ENCODE assay signal across 8 cellular contexts in genomic region chr3:25782938-25783660, GRCh38. TPM values are rescaled to one million over a fixed set of nuclear protein-coding genes. Genes with fewer than 3 reads are reported as not detected.
DNase-seq lines count a peak whose midpoint lies in the region; ATAC-seq and TF ChIP-seq lines count a peak whose summit lies in the region.

Gene NGLY1 (minus strand): TSS chr3:25783443. CDS start chr3:25783390, 53 bp downstream.

- H3K27ac ChIP-seq in Panc1 (ENCODE audit: low read length), result peak within 1 kb of the TSS; percentile 75
- peak within 1 kb of the TSS; percentile 44 for H3K27ac ChIP-seq in muscle layer of duodenum (ENCODE audit: low read length)

- H3K27me3 ChIP-seq in Caco-2 (replicated peaks; ENCODE audit: control insufficient read depth, insufficient read depth, low read length), result no peaks in the 10 kb centered on the region
- H3K27me3 ChIP-seq in Panc1 (ENCODE audit: control insufficient read depth, insufficient read depth, low read length), result no peaks in the 10 kb centered on the region
- no peaks in the 10 kb centered on the region for H3K27me3 ChIP-seq in muscle layer of duodenum (ENCODE audit: low read depth, low read length)

- peaks cover 4% of the 10 kb centered on the region for H3K36me3 Mint-ChIP-seq in Caco-2 (ENCODE audit: insufficient read depth, unreplicated experiment)
- H3K36me3 Mint-ChIP-seq in activated T-cell treated with anti-CD3 and anti-CD28 coated beads, Interleukin-2, amount 50 U/mL, for 24 hours (ENCODE audit: low read depth), result peaks cover 28% of the 10 kb centered on the region

- intact Hi-C loops in Caco-2 (cut with micrococcal nuclease; ENCODE audit: unreplicated experiment), result loop anchor here (2.0 kb wide), 1 partner anchor 118 kb away; the partner anchor contains the start of gene TOP2B
- intact Hi-C loops in Panc1 (cut with micrococcal nuclease; ENCODE audit: unreplicated experiment), result no loop called here

- TF ChIP-seq CTCF in Caco-2 (IDR thresholded peaks at IDR 0.05; ENCODE audit: insufficient read depth in 1 of 2, low read depth in 1 of 2, low read length in 1 of 2, severe bottlenecking in 1 of 2, unreplicated experiment in 1 of 2) (no peak), Panc1 (IDR thresholded peaks at IDR 0.05) (no peak)

- H3K36me3 ChIP-seq in Caco-2 (ENCODE audit: control insufficient read depth, insufficient read depth, low read length), result no peaks in the 10 kb centered on the region
- no peaks in the 10 kb centered on the region; the same call in 1 of the 2 replicates for H3K36me3 ChIP-seq in Panc1 (ENCODE audit: control insufficient read depth, insufficient read depth, low read length)
- peaks cover 0 to 3% of the 10 kb centered on the region in 2 donors for H3K36me3 ChIP-seq in muscle layer of duodenum (ENCODE audit: control insufficient read depth in 1 of 2, insufficient read depth in 2 of 2, low read length in 2 of 2)

- peak within 1 kb of the TSS; percentile 45 for H3K27ac Mint-ChIP-seq in Caco-2 (ENCODE audit: unreplicated experiment)
- peak within 1 kb of the TSS; percentile 92 for H3K27ac Mint-ChIP-seq in activated T-cell treated with anti-CD3 and anti-CD28 coated beads, Interleukin-2, amount 50 U/mL, for 24 hours

- BruUV-seq in Caco-2 (replicated peaks; lab: Mats Ljungman, UMichigan) (no TSS peak), Panc1 (replicated peaks; lab: Mats Ljungman, UMichigan) (no TSS peak)

- no peaks in the 10 kb centered on the region for H3K9me3 ChIP-seq in Caco-2
- no peaks in the 10 kb centered on the region for H3K9me3 ChIP-seq in Panc1 (ENCODE audit: control insufficient read depth, insufficient read depth, low read depth, low read length)
- H3K9me3 ChIP-seq in muscle layer of duodenum (ENCODE audit: control insufficient read depth in 1 of 2, low read length in 2 of 2), result no peaks in the 10 kb centered on the region

- peak; percentile 67 for ATAC-seq in GM21360 (IDR thresholded peaks at IDR 0.05; ENCODE audit: unreplicated experiment)
- peak; percentile 99 for ATAC-seq in Panc1
- peak; percentile 95 for ATAC-seq in esophagus mucosa

- peaks cover 18% of the 10 kb centered on the region for H3K4me1 Mint-ChIP-seq in Caco-2 (ENCODE audit: low read depth, unreplicated experiment)
- H3K4me1 Mint-ChIP-seq in activated T-cell treated with anti-CD3 and anti-CD28 coated beads, Interleukin-2, amount 50 U/mL, for 24 hours (ENCODE audit: low read depth), result peaks cover 51% of the 10 kb centered on the region

- H3K27me3 Mint-ChIP-seq in Caco-2 (ENCODE audit: insufficient read depth, unreplicated experiment), result no peaks in the 10 kb centered on the region
- no peaks in the 10 kb centered on the region for H3K27me3 Mint-ChIP-seq in activated T-cell treated with anti-CD3 and anti-CD28 coated beads, Interleukin-2, amount 50 U/mL, for 24 hours

- in situ Hi-C loops in Panc1 (cut with HindIII; ENCODE audit: low pct_unique_long_range_greater_than_20kb, low sequenced_read_pairs), result no loop called here

- CTCF ChIA-PET in Caco-2 (lab: Charles Lee) (interaction anchor here (0.6 to 1.0 kb wide), 6 partner anchors 12 to 339 kb away, joined by 3 to 10 read pairs (median 4); no protein-coding TSS in a partner anchor), Panc1 (lab: Charles Lee) (no interaction called here)

- peak within 1 kb of the TSS; percentile 75 for H3K4me3 Mint-ChIP-seq in Caco-2 (ENCODE audit: unreplicated experiment)
- H3K4me3 Mint-ChIP-seq in activated T-cell treated with anti-CD3 and anti-CD28 coated beads, Interleukin-2, amount 50 U/mL, for 24 hours, result peak within 1 kb of the TSS; percentile 90

- DNase-seq in Caco-2 (peak; percentile 82 to 89), HT-29 (ENCODE audit: low spot score) (peak; percentile 56), Panc1 (ENCODE audit: low read depth, low spot score) (no peak)
- DNase-seq in activated T-cell treated with anti-CD3 and anti-CD28 coated beads, Interleukin-2, amount 50 U/mL, for 24 hours, result peak; percentile 89
- DNase-seq in stimulated activated CD8-positive, alpha-beta memory T cell treated with anti-CD3 and anti-CD28 coated beads, Interleukin-7, amount 100 ng/mL, for 24 hours (ENCODE audit: low read depth), result peak; percentile 64

- H3K4me1 ChIP-seq in Caco-2 (peaks cover 10% of the 10 kb centered on the region), Panc1 (ENCODE audit: control insufficient read depth, insufficient read depth, low read length) (peaks cover 4% of the 10 kb centered on the region), muscle layer of duodenum (ENCODE audit: control insufficient read depth in 1 of 2, insufficient read depth in 2 of 2, low read length in 2 of 2) (peaks cover 0 to 16% of the 10 kb centered on the region in 2 donors)

- POLR2A ChIA-PET in Caco-2 (lab: Charles Lee) (interaction anchor here (0.6 to 1.1 kb wide), 4 partner anchors 10 to 119 kb away, joined by 3 to 23 read pairs (median 4); no protein-coding TSS in a partner anchor), Panc1 (lab: Charles Lee) (interaction anchor here (0.7 kb wide), 1 partner anchor 68 kb away, joined by 12 read pairs; no protein-coding TSS in a partner anchor)

- H3K4me3 ChIP-seq in Caco-2 (ENCODE audit: low read depth, low read length) (peak within 1 kb of the TSS; percentile 92), Panc1 (ENCODE audit: low read depth in 2 of 2, low read length in 2 of 2) (peak within 1 kb of the TSS; percentile 73 to 80), muscle layer of duodenum (ENCODE audit: low read depth in 1 of 2, low read length in 2 of 2) (peak within 1 kb of the TSS; percentile 83 to 91)

- no peaks in the 10 kb centered on the region for H3K9me3 Mint-ChIP-seq in Caco-2 (ENCODE audit: unreplicated experiment)
- no peaks in the 10 kb centered on the region for H3K9me3 Mint-ChIP-seq in activated T-cell treated with anti-CD3 and anti-CD28 coated beads, Interleukin-2, amount 50 U/mL, for 24 hours

RNA-seq across cellular contexts. Expression of gene NGLY1, which starts in this region (rescaled TPM):
- total RNA-seq in Caco-2 (2022) (27.1 and 28.7 TPM in 2 replicates), Panc1 (2021; ENCODE audit: unreplicated experiment) (14.6 TPM), esophagus mucosa (25.9 TPM)
- 10.4 and 17.8 TPM in 2 replicates for total RNA-seq in HT-29 (2014; rRNA removed; shearing (Covaris generic))
- polyA plus RNA-seq in Panc1 (2012; ENCODE audit: insufficient read length), result 7.2 TPM
